ENCODE assay signal across 8 cellular contexts in genomic region chr3:129119365-129120100, GRCh38. TPM values are rescaled to one million over a fixed set of nuclear protein-coding genes. Genes with fewer than 3 reads are reported as not detected.
DNase-seq lines count a peak whose midpoint lies in the region; ATAC-seq and TF ChIP-seq lines count a peak whose summit lies in the region.

No MANE protein-coding gene starts in this region.

- peaks cover 24% of the 10 kb centered on the region; the same call in 1 of the 2 replicates for H4K20me1 ChIP-seq in Karpas-422 (ENCODE audit: insufficient read depth, low read depth, low read length)

- H3K9me3 ChIP-seq in Karpas-422 (ENCODE audit: low read length) (no peaks in the 10 kb centered on the region), mucosa of stomach (ENCODE audit: control insufficient read depth, low read length) (no peaks in the 10 kb centered on the region)

- POLR2A ChIA-PET in HEK293T (lab: Yijun Ruan, JAX) = interaction anchor here (1.4 to 1.5 kb wide), 2 partner anchors 13 to 130 kb away, joined by 3 read pairs; partner anchors contain the start of gene COPG1

- peak overlapping the region; percentile 76 for H3K27ac ChIP-seq in C4-2B
- no peak overlapping the region for H3K27ac ChIP-seq in Karpas-422 (ENCODE audit: low read length)

- no peaks in the 10 kb centered on the region for H3K27me3 ChIP-seq in Karpas-422 (ENCODE audit: low read length)
- no peaks in the 10 kb centered on the region for H3K27me3 ChIP-seq in mucosa of stomach (ENCODE audit: control insufficient read depth, insufficient read depth, low read length)

- H3K9me2 ChIP-seq in Karpas-422 (replicated peaks; ENCODE audit: insufficient read depth, low read length) = no peaks in the 10 kb centered on the region

- H3K4me3 ChIP-seq in Karpas-422 (ENCODE audit: low read length) (peak overlapping the region; percentile 65; the same call in 1 of the 2 replicates), mucosa of stomach (ENCODE audit: low read length) (peak overlapping the region; percentile 71)

- H3K79me2 ChIP-seq in Karpas-422 (ENCODE audit: low read length) = no peaks in the 10 kb centered on the region

- peak overlapping the region; percentile 51; the same call in 1 of the 2 replicates for H3K9ac ChIP-seq in Karpas-422 (ENCODE audit: low read length)
- H3K9ac ChIP-seq in mucosa of stomach (ENCODE audit: low read length) = peak overlapping the region; percentile 93

- peak overlapping the region; percentile 87 for H3K4me2 ChIP-seq in Karpas-422 (ENCODE audit: low read depth, low read length, poor library complexity, severe bottlenecking)

- ATAC-seq in GM18505 (IDR thresholded peaks at IDR 0.05; ENCODE audit: unreplicated experiment) = no peak

- no peak for TF ChIP-seq POLR2A in GM18505 (IDR thresholded peaks at IDR 0.05; ENCODE audit: borderline replicate concordance, extremely low read depth, insufficient read depth, insufficient read length)

- H3K36me3 ChIP-seq in Karpas-422 (ENCODE audit: insufficient read depth, low read length) (no peaks in the 10 kb centered on the region), mucosa of stomach (ENCODE audit: control insufficient read depth, insufficient read depth, low read length) (peaks cover under 1% of the 10 kb centered on the region)

- H2AFZ ChIP-seq in Karpas-422 (ENCODE audit: low read length) = no peak overlapping the region

- CTCF ChIA-PET in HEK293T (lab: Yijun Ruan, JAX) = interaction anchor here (2.7 kb wide), 1 partner anchor 126 kb away, joined by 9 read pairs; no protein-coding TSS in a partner anchor

- DNase-seq in Karpas-422 (no peak), cerebellum (ENCODE audit: low spot score) (peak; percentile 74), NCI-H774 (lab: John Stamatoyannopoulos, UW) (no peak), HEK293T (ENCODE audit: extremely low spot score) (no peak), AG20443 (ENCODE audit: low spot score) (no peak)

- H3K4me1 ChIP-seq in Karpas-422 (ENCODE audit: low read length) = peaks cover 43% of the 10 kb centered on the region
- H3K4me1 ChIP-seq in mucosa of stomach (ENCODE audit: control insufficient read depth, insufficient read depth, low read length) = peaks cover 50% of the 10 kb centered on the region

- TF ChIP-seq CTCF in C4-2B (conservative IDR thresholded peaks at IDR 0.05) = no peak

TF ChIP-seq in HEK293T, 16 proteins besides CTCF, POLR2A, EP300 and RAD21:
- TF ChIP-seq NFRKB (IDR thresholded peaks at IDR 0.05) (no peak), SUZ12 (IDR thresholded peaks at IDR 0.05) (no peak), SP1 (IDR thresholded peaks at IDR 0.05) (no peak), CTBP1 (IDR thresholded peaks at IDR 0.05; ENCODE audit: borderline replicate concordance) (no peak), BHLHE40 (IDR thresholded peaks at IDR 0.05; ENCODE audit: borderline replicate concordance) (no peak), LEF1 (IDR thresholded peaks at IDR 0.05; ENCODE audit: borderline replicate concordance) (no peak), ELF4 (IDR thresholded peaks at IDR 0.05) (no peak), L3MBTL2 (conservative IDR thresholded peaks at IDR 0.05) (no peak), ARNT (IDR thresholded peaks at IDR 0.05) (no peak), FOXM1 (IDR thresholded peaks at IDR 0.05; ENCODE audit: borderline replicate concordance) (no peak)

RNA-seq across cellular contexts. Expression of gene RAB43, which starts 2.1 kb away (rescaled TPM):
- total RNA-seq in Karpas-422 (2014; rRNA removed; shearing (Covaris generic); ENCODE audit: low replicate concordance) = 0.72 TPM in 1 of 2 replicates, not detected in the other
- 3.4 TPM for total RNA-seq in cerebellum

RNA-seq across cellular contexts. Expression of gene ISY1, which starts 41.3 kb away (rescaled TPM):
- 23.1 and 29.9 TPM in 2 replicates for total RNA-seq in Karpas-422 (2014; rRNA removed; shearing (Covaris generic); ENCODE audit: low replicate concordance)
- total RNA-seq in cerebellum = 11.2 TPM

RNA-seq across cellular contexts. Expression of gene GP9, which starts 59.0 kb away (rescaled TPM):
- total RNA-seq in Karpas-422 (2014; rRNA removed; shearing (Covaris generic); ENCODE audit: low replicate concordance) = not detected in 2 replicates
- not detected for total RNA-seq in cerebellum
